Comparison of ENCODE assay signal across 8 cellular contexts in the genomic region with DNA sequence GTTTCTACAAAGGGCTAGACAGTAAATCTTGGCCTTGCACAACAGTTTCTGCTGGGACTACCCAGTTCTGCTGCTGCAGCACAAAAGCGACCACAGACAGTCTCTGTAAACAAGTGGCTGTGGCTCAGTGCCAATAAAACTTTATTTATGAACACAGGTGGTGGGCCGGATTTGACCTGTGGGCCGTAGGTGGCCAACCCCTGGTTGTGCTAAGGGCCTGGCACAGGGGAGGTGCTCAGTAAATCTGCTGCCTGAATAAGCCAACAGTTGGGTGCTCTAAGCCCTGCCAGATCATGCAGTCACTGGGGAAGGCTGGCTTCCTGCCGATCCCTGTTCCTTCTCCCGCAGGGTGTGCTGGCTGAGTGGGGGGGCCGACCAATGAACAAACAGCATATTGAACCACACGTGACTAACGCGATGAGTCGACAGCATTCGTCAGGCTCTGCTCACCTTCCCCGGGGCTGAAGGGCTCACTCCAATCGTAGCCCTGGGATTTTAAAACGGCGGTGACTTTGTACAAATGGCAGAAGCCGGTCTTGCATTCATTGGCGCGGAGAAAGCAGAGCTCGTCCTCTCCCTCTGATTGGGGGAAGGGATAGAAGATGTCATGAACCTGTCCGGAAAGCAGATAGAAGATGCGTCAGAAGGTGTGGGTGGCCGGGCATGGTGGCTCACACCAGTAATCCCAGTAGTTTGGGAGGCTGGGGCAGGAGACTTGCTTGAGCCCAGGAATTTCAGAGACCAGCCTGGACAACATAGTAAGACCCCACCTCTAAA. TPM values are rescaled to one million over a fixed set of nuclear protein-coding genes. Genes with fewer than 3 reads are reported as not detected.
DNase-seq lines count a peak whose midpoint lies in the region; ATAC-seq and TF ChIP-seq lines count a peak whose summit lies in the region.

No MANE protein-coding gene starts in this region.

- no peak for TF ChIP-seq CTCF in HEK293 (tag by site-specific recombination; IDR thresholded peaks at IDR 0.05)
- no peak for TF ChIP-seq CTCF in adrenal gland (IDR thresholded peaks at IDR 0.05)
- TF ChIP-seq CTCF in heart right ventricle (IDR thresholded peaks at IDR 0.05): no peak
- TF ChIP-seq CTCF in WERI-Rb-1 (IDR thresholded peaks at IDR 0.05; ENCODE audit: low read depth, low read length): no peak

- intact Hi-C loops in adrenal gland (cut with DNase I): no loop called here
- intact Hi-C loops in heart right ventricle (cut with DNase I): no loop called here

- H3K4me3 ChIP-seq in HEK293 (ENCODE audit: low read depth, low read length): no peak overlapping the region
- no peak overlapping the region for H3K4me3 ChIP-seq in adrenal gland
- H3K4me3 ChIP-seq in heart right ventricle: no peak overlapping the region
- no peak overlapping the region for H3K4me3 ChIP-seq in subcutaneous abdominal adipose tissue (ENCODE audit: low read depth in 1 of 5, low read length in 5 of 5)
- no peak overlapping the region for H3K4me3 ChIP-seq in WERI-Rb-1 (ENCODE audit: low read depth, low read length)

- CTCF ChIA-PET in HEK293 (lab: Yijun Ruan, JAX): interaction anchor here (1.3 kb wide), 1 partner anchor 38 kb away, joined by 3 read pairs; no protein-coding TSS in a partner anchor

- 85 to 88% (median 87%) methylated on average over 20 to 22 of the region's 22 CpGs for WGBS in adrenal gland, 4 donors
- WGBS in heart right ventricle, 2 donors: 76 to 80% methylated on average over 22 of the region's 22 CpGs

- H3K4me1 ChIP-seq in HEK293 (ENCODE audit: control insufficient read depth, insufficient read depth, low read length) (peaks cover 6% of the 10 kb centered on the region), adrenal gland (replicated peaks in 1 of 2) (no peaks in the 10 kb centered on the region), heart right ventricle (peaks cover 0 to 42% (median 14%) of the 10 kb centered on the region in 9 donors), subcutaneous abdominal adipose tissue (ENCODE audit: control insufficient read depth in 5 of 5, insufficient read depth in 5 of 5, low read length in 5 of 5) (peaks cover 0 to 51% (median 22%) of the 10 kb centered on the region in 5 donors)

- POLR2A ChIA-PET in HEK293 (lab: Yijun Ruan, JAX): no interaction called here

- H3K27ac ChIP-seq in HEK293 (ENCODE audit: extremely low read depth, low read depth, low read length) (peak overlapping the region; percentile 64; the same call in 1 of the 2 replicates), adrenal gland (peak overlapping the region in 4 of 5 donors; percentile 5 to 71 (median 38)), heart right ventricle (peak overlapping the region; percentile 19 to 92 (median 75)), subcutaneous abdominal adipose tissue (ENCODE audit: low read depth, low read length) (peak overlapping the region; percentile 16), WERI-Rb-1 (no peak overlapping the region)

- DNase-seq in adrenal gland (peak in 6 of 7 donors; percentile 52 to 71 (median 64)), heart right ventricle (peak in 1 of 2 donors; percentile 66), WERI-Rb-1 (no peak), SIG-M5 treated with dmso at 0.1 percent for 504 hours (lab: John Stamatoyannopoulos, UW; ENCODE audit: unreplicated experiment) (no peak), OCI-M1 (lab: John Stamatoyannopoulos, UW) (no peak)

- H3K9me3 ChIP-seq in HEK293 (ENCODE audit: control insufficient read depth, insufficient read depth, low read depth, low read length): no peaks in the 10 kb centered on the region
- H3K9me3 ChIP-seq in adrenal gland (replicated peaks in 1 of 3): no peaks in the 10 kb centered on the region
- no peaks in the 10 kb centered on the region for H3K9me3 ChIP-seq in heart right ventricle
- H3K9me3 ChIP-seq in subcutaneous abdominal adipose tissue (ENCODE audit: control insufficient read depth in 5 of 5, low read length in 5 of 5): no peaks in the 10 kb centered on the region
- H3K9me3 ChIP-seq in WERI-Rb-1 (ENCODE audit: severe bottlenecking): no peaks in the 10 kb centered on the region

- H3K36me3 ChIP-seq in HEK293 (ENCODE audit: control insufficient read depth in 2 of 2, insufficient read depth in 1 of 2, low read length in 2 of 2): peaks cover 7 to 84% of the 10 kb centered on the region in 2 experiments; a peak in 2 of 3 replicates
- peaks cover 0 to 87% of the 10 kb centered on the region in 2 donors for H3K36me3 ChIP-seq in adrenal gland (replicated peaks in 1 of 2)
- H3K36me3 ChIP-seq in heart right ventricle: peaks cover 0 to 98% (median 68%) of the 10 kb centered on the region in 9 donors
- peaks cover 0 to 90% (median 79%) of the 10 kb centered on the region in 5 donors for H3K36me3 ChIP-seq in subcutaneous abdominal adipose tissue (ENCODE audit: control insufficient read depth in 5 of 5, insufficient read depth in 5 of 5, low read length in 5 of 5)
- H3K36me3 ChIP-seq in WERI-Rb-1: peaks cover 80% of the 10 kb centered on the region

- H3K27me3 ChIP-seq in adrenal gland: no peaks in the 10 kb centered on the region
- no peaks in the 10 kb centered on the region for H3K27me3 ChIP-seq in heart right ventricle
- no peaks in the 10 kb centered on the region for H3K27me3 ChIP-seq in subcutaneous abdominal adipose tissue (ENCODE audit: control insufficient read depth in 5 of 5, insufficient read depth in 4 of 5, low read length in 5 of 5)
- no peaks in the 10 kb centered on the region for H3K27me3 ChIP-seq in WERI-Rb-1 (ENCODE audit: insufficient read depth, low read depth, severe bottlenecking)

- no peak for TF ChIP-seq POLR2A in adrenal gland (IDR thresholded peaks at IDR 0.05)

- H3K9ac ChIP-seq in subcutaneous abdominal adipose tissue (ENCODE audit: low read length in 5 of 5): peak overlapping the region in 1 of 5 donors; percentile 21

- peak in 7 of 8 donors; percentile 27 to 69 (median 47) for ATAC-seq in heart right ventricle
- ATAC-seq in GM21381 (IDR thresholded peaks at IDR 0.05; ENCODE audit: unreplicated experiment): no peak

TF ChIP-seq in HEK293, 187 proteins besides CTCF, POLR2A, EP300 and RAD21 (continues in another document):
- TF ChIP-seq, protein P1, sequence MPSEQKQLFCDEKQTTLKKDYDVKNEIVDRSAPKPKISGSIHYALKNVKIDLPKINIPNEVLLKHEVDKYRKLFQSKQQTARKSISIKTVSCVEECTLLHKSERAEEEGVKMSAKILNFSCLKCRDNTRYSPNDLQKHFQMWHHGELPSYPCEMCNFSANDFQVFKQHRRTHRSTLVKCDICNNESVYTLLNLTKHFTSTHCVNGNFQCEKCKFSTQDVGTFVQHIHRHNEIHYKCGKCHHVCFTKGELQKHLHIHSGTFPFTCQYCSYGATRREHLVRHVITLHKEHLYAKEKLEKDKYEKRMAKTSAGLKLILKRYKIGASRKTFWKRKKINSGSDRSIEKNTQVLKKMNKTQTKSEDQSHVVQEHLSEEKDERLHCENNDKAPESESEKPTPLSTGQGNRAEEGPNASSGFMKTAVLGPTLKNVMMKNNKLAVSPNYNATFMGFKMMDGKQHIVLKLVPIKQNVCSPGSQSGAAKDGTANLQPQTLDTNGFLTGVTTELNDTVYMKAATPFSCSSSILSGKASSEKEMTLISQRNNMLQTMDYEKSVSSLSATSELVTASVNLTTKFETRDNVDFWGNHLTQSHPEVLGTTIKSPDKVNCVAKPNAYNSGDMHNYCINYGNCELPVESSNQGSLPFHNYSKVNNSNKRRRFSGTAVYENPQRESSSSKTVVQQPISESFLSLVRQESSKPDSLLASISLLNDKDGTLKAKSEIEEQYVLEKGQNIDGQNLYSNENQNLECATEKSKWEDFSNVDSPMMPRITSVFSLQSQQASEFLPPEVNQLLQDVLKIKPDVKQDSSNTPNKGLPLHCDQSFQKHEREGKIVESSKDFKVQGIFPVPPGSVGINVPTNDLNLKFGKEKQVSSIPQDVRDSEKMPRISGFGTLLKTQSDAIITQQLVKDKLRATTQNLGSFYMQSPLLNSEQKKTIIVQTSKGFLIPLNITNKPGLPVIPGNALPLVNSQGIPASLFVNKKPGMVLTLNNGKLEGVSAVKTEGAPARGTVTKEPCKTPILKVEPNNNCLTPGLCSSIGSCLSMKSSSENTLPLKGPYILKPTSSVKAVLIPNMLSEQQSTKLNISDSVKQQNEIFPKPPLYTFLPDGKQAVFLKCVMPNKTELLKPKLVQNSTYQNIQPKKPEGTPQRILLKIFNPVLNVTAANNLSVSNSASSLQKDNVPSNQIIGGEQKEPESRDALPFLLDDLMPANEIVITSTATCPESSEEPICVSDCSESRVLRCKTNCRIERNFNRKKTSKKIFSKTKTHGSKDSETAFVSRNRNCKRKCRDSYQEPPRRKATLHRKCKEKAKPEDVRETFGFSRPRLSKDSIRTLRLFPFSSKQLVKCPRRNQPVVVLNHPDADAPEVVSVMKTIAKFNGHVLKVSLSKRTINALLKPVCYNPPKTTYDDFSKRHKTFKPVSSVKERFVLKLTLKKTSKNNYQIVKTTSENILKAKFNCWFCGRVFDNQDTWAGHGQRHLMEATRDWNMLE (tag by site-specific recombination; conservative IDR thresholded peaks at IDR 0.05; ENCODE audit: low read depth): no peak
- TF ChIP-seq ZNF624 (tag by site-specific recombination; IDR thresholded peaks at IDR 0.05): no peak
- no peak for TF ChIP-seq ZNF146 (tag by site-specific recombination; IDR thresholded peaks at IDR 0.05)
- no peak for TF ChIP-seq ZNF560 (tag by site-specific recombination; IDR thresholded peaks at IDR 0.05; ENCODE audit: borderline replicate concordance)
- TF ChIP-seq, protein P2, sequence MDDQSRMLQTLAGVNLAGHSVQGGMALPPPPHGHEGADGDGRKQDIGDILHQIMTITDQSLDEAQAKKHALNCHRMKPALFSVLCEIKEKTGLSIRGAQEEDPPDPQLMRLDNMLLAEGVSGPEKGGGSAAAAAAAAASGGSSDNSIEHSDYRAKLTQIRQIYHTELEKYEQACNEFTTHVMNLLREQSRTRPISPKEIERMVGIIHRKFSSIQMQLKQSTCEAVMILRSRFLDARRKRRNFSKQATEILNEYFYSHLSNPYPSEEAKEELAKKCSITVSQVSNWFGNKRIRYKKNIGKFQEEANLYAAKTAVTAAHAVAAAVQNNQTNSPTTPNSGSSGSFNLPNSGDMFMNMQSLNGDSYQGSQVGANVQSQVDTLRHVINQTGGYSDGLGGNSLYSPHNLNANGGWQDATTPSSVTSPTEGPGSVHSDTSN (CRISPR knock-in tag; IDR thresholded peaks at IDR 0.05): no peak
- no peak for TF ChIP-seq OSR2 (tag by site-specific recombination; IDR thresholded peaks at IDR 0.05)

RNA-seq across cellular contexts. Expression of a gene that starts 24.3 kb away (rescaled TPM):
- total RNA-seq in adrenal gland: 100 to 1,000 TPM in 2 of 8 donors, 10 to 100 TPM in 6; 52.1 to 159 (median 74.7) TPM
- polyA plus RNA-seq in adrenal gland: 10 to 100 TPM; 35.9 to 86.9 (median 76.1) TPM
- total RNA-seq in heart right ventricle: 10 to 100 TPM; 14.2 to 48.5 (median 21.1) TPM
- 100 to 1,000 TPM in 1 of 2 donors, 10 to 100 TPM in 1; 28.2 to 211 TPM for polyA plus RNA-seq in heart right ventricle

RNA-seq across cellular contexts. Expression of a gene that starts 29.2 kb away (rescaled TPM):
- 100 to 1,000 TPM in 1 of 8 donors, 10 to 100 TPM in 7; 35.2 to 117 (median 50.9) TPM for total RNA-seq in adrenal gland
- 10 to 100 TPM; 14.6 to 56.3 (median 32.1) TPM for polyA plus RNA-seq in adrenal gland
- total RNA-seq in heart right ventricle: 10 to 100 TPM; 34.2 to 52.2 (median 45.0) TPM
- polyA plus RNA-seq in heart right ventricle: 10 to 100 TPM; 34.0 to 42.2 TPM

RNA-seq across cellular contexts. Expression of a gene that starts 55.1 kb away (rescaled TPM):
- 1 to 10 TPM; 3.9 to 8.1 (median 5.5) TPM for total RNA-seq in adrenal gland
- polyA plus RNA-seq in adrenal gland: 10 to 100 TPM in 1 of 3 donors, 1 to 10 TPM in 2; 2.6 to 13.8 (median 5.8) TPM
- total RNA-seq in heart right ventricle: 10 to 100 TPM in 1 of 10 donors, 1 to 10 TPM in 9; 2.5 to 13.4 (median 6.1) TPM
- 1 to 10 TPM; 5.0 to 8.9 TPM for polyA plus RNA-seq in heart right ventricle

Comparison
In these comparisons a context has a peak if more than half of its experiments do, and no peak if none do; other contexts are left out.
1. DNase-seq: peak in adrenal gland (6 of 7); none in WERI-Rb-1 (single experiment), SIG-M5 treated with dmso at 0.1 percent for 504 hours (single experiment) and OCI-M1 (single experiment).